In genomic region chr17:10125761-10126553, GRCh38 we compare ENCODE assay signal across 13 cellular contexts.
A peak's percentile ranks its signal among the peaks of the same experiment; 100 is the strongest.
DNase-seq lines count a peak whose midpoint lies in the region; ATAC-seq and TF ChIP-seq lines count a peak whose summit lies in the region.
"Had no signal": no experiment of that assay in that cellular context is flagged by ENCODE, and none has a peak within 500 bp of the region (broad histone marks: within the 10 kb centered on the region; RNA-seq: fewer than 3 reads in every experiment).

No MANE protein-coding gene starts in this region.

- peaks cover 0 to 4% of the 10 kb centered on the region in 2 donors for H3K4me1 ChIP-seq in gastrocnemius medialis
- H3K4me1 ChIP-seq: foreskin keratinocyte had no signal

- intact Hi-C loops in gastrocnemius medialis (cut with DNase I; ENCODE audit: low total_unique reads), result loop anchor here (10.0 kb wide), 1 partner anchor 151 kb away; no protein-coding TSS in a partner anchor

- TF ChIP-seq CTCF in gastrocnemius medialis (IDR thresholded peaks at IDR 0.05 in 4 of 5, conservative IDR thresholded peaks at IDR 0.05 in 1 of 5), result no peak

- no peaks in the 10 kb centered on the region for H3K27me3 ChIP-seq in gastrocnemius medialis
- H3K27me3 ChIP-seq: foreskin keratinocyte had no signal

- H3K9me3 ChIP-seq in gastrocnemius medialis, result no peaks in the 10 kb centered on the region

- peak overlapping the region in 3 of 4 donors; percentile 38 to 54 (median 52) for H3K27ac ChIP-seq in gastrocnemius medialis
- H3K27ac ChIP-seq: foreskin keratinocyte had no signal

- no peak for TF ChIP-seq POLR2A in gastrocnemius medialis (IDR thresholded peaks at IDR 0.05)

- H3K36me3 ChIP-seq in gastrocnemius medialis, result no peaks in the 10 kb centered on the region

- DNase-seq in GM03348 (ENCODE audit: low spot score) (peak; percentile 47), amniotic epithelial cell (ENCODE audit: low read depth) (peak; percentile 72), islet precursor cell (peak; percentile 75), gastrocnemius medialis (no peak), glomerular visceral epithelial cell (ENCODE audit: extremely low spot score) (no peak)
- DNase-seq: activated CD4-positive, alpha-beta T cell treated with anti-CD3 and anti-CD28 coated beads, Interleukin-2, amount 50 U/mL, for 4 hours; activated effector memory CD4-positive, alpha-beta T cell treated with anti-CD3 and anti-CD28 coated beads, Interleukin-2, amount 50 U/mL, for 16 hours; CD8-positive, alpha-beta T cell; foreskin keratinocyte; MM.1S had no signal

- ATAC-seq in gastrocnemius medialis, result no peak
- ATAC-seq in HG02973 (IDR thresholded peaks at IDR 0.05; ENCODE audit: unreplicated experiment), result no peak
- ATAC-seq in GM18502 (IDR thresholded peaks at IDR 0.05; ENCODE audit: poor library complexity, unreplicated experiment), result no peak
- no peak for ATAC-seq in GM18511 (IDR thresholded peaks at IDR 0.05; ENCODE audit: unreplicated experiment)
- ATAC-seq: CD8-positive, alpha-beta T cell; foreskin keratinocyte had no signal

- in situ Hi-C loops in gastrocnemius medialis (cut with MboI; ENCODE audit: low sequenced_read_pairs in 4 of 4), result loop anchor here in 1 of 4 donors (25.0 kb wide), 2 partner anchors 89 to 164 kb away; no protein-coding TSS in a partner anchor

- no peak overlapping the region for H3K4me3 ChIP-seq in gastrocnemius medialis

Comparison
In these comparisons a context has a peak if more than half of its experiments do, and no peak if none do; other contexts are left out.
1. DNase-seq: peak in GM03348 (single experiment), amniotic epithelial cell (single experiment) and islet precursor cell (single experiment); none in gastrocnemius medialis (0 of 2) and glomerular visceral epithelial cell (single experiment).